ENCODE assay signal across 11 cellular contexts in the genomic region with DNA sequence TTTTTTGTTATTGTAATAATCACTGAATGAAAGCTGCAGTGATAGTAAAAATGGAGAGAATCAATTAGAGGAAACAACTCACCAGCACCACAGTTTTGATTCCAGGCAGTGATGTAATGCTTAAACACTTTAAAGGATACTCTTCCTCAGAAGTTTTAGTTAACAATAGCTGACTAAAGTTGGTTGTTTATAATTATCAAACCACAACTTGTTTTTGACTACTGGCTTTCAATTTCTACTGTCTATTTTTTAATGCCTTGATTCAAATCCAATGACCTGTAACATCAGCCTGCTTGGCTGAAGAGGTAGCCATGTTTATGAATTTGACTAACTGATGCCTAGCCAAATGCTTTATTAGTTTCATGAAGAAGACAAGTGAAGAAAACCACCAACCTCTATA. TPM values are rescaled to one million over a fixed set of nuclear protein-coding genes. Genes with fewer than 3 reads are reported as not detected.
DNase-seq lines count a peak whose midpoint lies in the region; ATAC-seq and TF ChIP-seq lines count a peak whose summit lies in the region.
"Had no signal": no experiment of that assay in that cellular context is flagged by ENCODE, and none has a peak within 500 bp of the region (broad histone marks: within the 10 kb centered on the region; RNA-seq: fewer than 3 reads in every experiment).

No MANE protein-coding gene starts in this region.

- POLR2A ChIA-PET in T-cell (lab: Charles Lee): interaction anchor here in 1 of 2 donors (0.6 kb wide), 1 partner anchor 117 kb away, joined by 3 read pairs; no protein-coding TSS in a partner anchor

- H3K4me1 Mint-ChIP-seq in T-cell (peaks cover 54 to 65% (median 64%) of the 10 kb centered on the region in 3 donors), endothelial cell (ENCODE audit: unreplicated experiment) (peaks cover 48% of the 10 kb centered on the region)

- H3K36me3 Mint-ChIP-seq in T-cell (peaks cover 2% of the 10 kb centered on the region), endothelial cell (ENCODE audit: low read depth, unreplicated experiment) (no peaks in the 10 kb centered on the region)

- DNase-seq in EL: peak; percentile 17
- no peak for DNase-seq in T-cell
- no peak for DNase-seq in endothelial cell (ENCODE audit: low spot score)
- DNase-seq in renal cortical epithelial cell (ENCODE audit: low read depth): peak; percentile 46
- DNase-seq in amniotic stem cell (lab: John Stamatoyannopoulos, UW): no peak
- DNase-seq: Calu3, NCI-H1092 treated with DMSO at 0.1 percent for 48 hours had no signal

- CTCF ChIA-PET in T-cell (lab: Charles Lee): interaction anchor here in 1 of 2 donors (1.2 kb wide), 1 partner anchor 9 kb away, joined by 4 read pairs; no protein-coding TSS in a partner anchor

- no peaks in the 10 kb centered on the region for H3K9me3 Mint-ChIP-seq in T-cell
- no peaks in the 10 kb centered on the region for H3K9me3 Mint-ChIP-seq in endothelial cell (ENCODE audit: unreplicated experiment)
- H3K9me3 Mint-ChIP-seq: dendritic cell treated with granulocyte-macrophage colony-stimulating factor and Interleukin-4, amounts not matched to agents 40 ng/mL and 50 ng/mL, for 4 days had no signal

- ATAC-seq in T-cell (replicated peaks in 1 of 4) (peak in 1 of 4 experiments; percentile 25), GM21717 (IDR thresholded peaks at IDR 0.05; ENCODE audit: unreplicated experiment) (no peak), GM19035 (IDR thresholded peaks at IDR 0.05; ENCODE audit: unreplicated experiment) (no peak)

- H3K27me3 Mint-ChIP-seq in T-cell (no peaks in the 10 kb centered on the region), endothelial cell (ENCODE audit: unreplicated experiment) (no peaks in the 10 kb centered on the region)
- H3K27me3 Mint-ChIP-seq: dendritic cell treated with granulocyte-macrophage colony-stimulating factor and Interleukin-4, amounts not matched to agents 40 ng/mL and 50 ng/mL, for 4 days had no signal

- H3K4me3 Mint-ChIP-seq in T-cell: peak overlapping the region; percentile 80 to 93 (median 88)
- H3K4me3 Mint-ChIP-seq in endothelial cell (ENCODE audit: unreplicated experiment): peak overlapping the region; percentile 75
- H3K4me3 Mint-ChIP-seq: dendritic cell treated with granulocyte-macrophage colony-stimulating factor and Interleukin-4, amounts not matched to agents 40 ng/mL and 50 ng/mL, for 4 days had no signal

- H3K27ac Mint-ChIP-seq in T-cell (peak overlapping the region; percentile 93), endothelial cell (ENCODE audit: unreplicated experiment) (peak overlapping the region; percentile 67)
- H3K27ac Mint-ChIP-seq: dendritic cell treated with granulocyte-macrophage colony-stimulating factor and Interleukin-4, amounts not matched to agents 40 ng/mL and 50 ng/mL, for 4 days had no signal

- TF ChIP-seq CTCF in endothelial cell (IDR thresholded peaks at IDR 0.05; ENCODE audit: unreplicated experiment): no peak

RNA-seq across cellular contexts. Expression of a gene that starts 18.2 kb away (rescaled TPM):
- total RNA-seq in T-cell: not detected
- total RNA-seq in endothelial cell (ENCODE audit: unreplicated experiment): 0.95 TPM
- not detected in 2 replicates for total RNA-seq in renal cortical epithelial cell
- total RNA-seq: Calu3, NCI-H460 had no signal

RNA-seq across cellular contexts. Expression of a gene that starts 51.9 kb away (rescaled TPM):
- total RNA-seq in T-cell: 10 to 100 TPM; 70.3 to 95.8 (median 80.2) TPM
- not detected for total RNA-seq in endothelial cell (ENCODE audit: unreplicated experiment)
- total RNA-seq in renal cortical epithelial cell: 150 and 201 TPM in 2 replicates

Comparison
In these comparisons a context has a peak if more than half of its experiments do, and no peak if none do; other contexts are left out.
1. DNase-seq: peak in EL (single experiment) and renal cortical epithelial cell (single experiment); none in T-cell (0 of 34), endothelial cell (single experiment) and amniotic stem cell (single experiment).
2. RNA of a gene that starts 51.9 kb away (total RNA-seq): 150 to 201 TPM in renal cortical epithelial cell and 70.3 to 95.8 TPM in T-cell; not detected in endothelial cell (single experiment); every median in the first group is over 10 times any median in the second.